In the genomic region with DNA sequence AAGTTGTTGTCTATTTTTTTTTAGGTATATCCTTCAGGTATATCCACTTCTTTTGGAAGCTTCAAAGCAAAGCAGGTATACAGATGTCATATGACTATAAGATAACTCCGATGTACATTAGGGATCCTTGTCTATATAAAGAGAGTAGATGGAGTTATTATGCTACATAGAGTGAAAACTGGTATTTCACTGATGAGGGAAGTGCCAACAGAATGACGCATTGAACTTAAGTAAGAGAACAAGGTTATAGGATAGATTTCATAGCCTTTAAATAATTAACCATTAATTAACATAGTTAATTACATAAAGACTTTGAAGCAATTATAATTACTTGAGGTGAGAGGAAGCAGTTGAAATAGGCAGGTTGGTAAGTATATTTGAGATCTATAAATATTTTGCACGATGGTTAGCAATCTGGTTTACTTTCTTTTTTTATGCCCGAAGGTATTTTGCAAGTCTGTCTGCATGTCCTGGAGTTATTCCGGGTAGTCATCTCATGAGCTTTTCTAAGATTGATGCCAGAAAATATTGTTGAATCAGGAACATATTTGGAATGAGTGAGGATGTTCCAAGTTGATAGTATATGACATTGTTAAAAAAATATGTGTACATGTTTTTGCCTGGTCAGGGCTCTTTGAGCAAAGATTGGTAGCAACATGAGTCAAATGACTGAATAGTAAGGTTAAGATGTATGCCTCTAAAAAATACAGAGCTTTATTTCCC, we compare ENCODE assay signal across 17 cellular contexts.
DNase-seq lines count a peak whose midpoint lies in the region; ATAC-seq and TF ChIP-seq lines count a peak whose summit lies in the region.
"Had no signal": no experiment of that assay in that cellular context is flagged by ENCODE, and none has a peak within 500 bp of the region (broad histone marks: within the 10 kb centered on the region; RNA-seq: fewer than 3 reads in every experiment).

No MANE protein-coding gene starts in this region.

- in situ Hi-C loops in astrocyte of the spinal cord (cut with HindIII; ENCODE audit: low sequenced_read_pairs): no loop called here

- POLR2A ChIA-PET in MCF 10A (lab: Yijun Ruan, JAX): interaction anchor here (0.6 to 4.6 kb wide), 20 partner anchors 24 to 890 kb away, joined by 3 to 61 read pairs (median 4); no protein-coding TSS in a partner anchor

- peaks cover 4% of the 10 kb centered on the region for H3K36me3 Mint-ChIP-seq in MCF 10A (ENCODE audit: insufficient read depth, unreplicated experiment)
- H3K36me3 Mint-ChIP-seq: naive B cell had no signal

- H3K4me1 ChIP-seq in breast epithelium: no peaks in the 10 kb centered on the region

- H3K36me3 ChIP-seq in breast epithelium: no peaks in the 10 kb centered on the region

- no peak for ATAC-seq in HG03520 (IDR thresholded peaks at IDR 0.05; ENCODE audit: unreplicated experiment)
- ATAC-seq: left lobe of liver had no signal

- H3K4me1 Mint-ChIP-seq in MCF 10A (ENCODE audit: insufficient read depth, unreplicated experiment): peaks cover 24% of the 10 kb centered on the region
- H3K4me1 Mint-ChIP-seq: CD8-positive, alpha-beta memory T cell; naive B cell had no signal

- no peak overlapping the region for H3K27ac ChIP-seq in breast epithelium
- H3K27ac ChIP-seq: 22Rv1 had no signal

- TF ChIP-seq POLR2A in breast epithelium (IDR thresholded peaks at IDR 0.05): no peak

- BruUV-seq in MCF 10A (replicated peaks; lab: Mats Ljungman, UMichigan): no TSS peak

- H3K9me3 ChIP-seq in breast epithelium: no peaks in the 10 kb centered on the region

- H3K4me3 Mint-ChIP-seq in MCF 10A (ENCODE audit: unreplicated experiment): peak overlapping the region; percentile 70
- H3K4me3 Mint-ChIP-seq: CD8-positive, alpha-beta memory T cell; naive B cell had no signal

- no peaks in the 10 kb centered on the region for H3K27me3 Mint-ChIP-seq in MCF 10A (ENCODE audit: insufficient read depth, unreplicated experiment)

- peak overlapping the region; percentile 83 for H3K27ac Mint-ChIP-seq in MCF 10A (ENCODE audit: low read depth, unreplicated experiment)
- H3K27ac Mint-ChIP-seq: naive B cell had no signal

- intact Hi-C loops in MCF 10A (cut with micrococcal nuclease): no loop called here
- intact Hi-C loops in breast epithelium (cut with DNase I; ENCODE audit: low total_unique reads): no loop called here

- H3K9me3 Mint-ChIP-seq in MCF 10A (ENCODE audit: unreplicated experiment): no peaks in the 10 kb centered on the region

- no peaks in the 10 kb centered on the region for H3K27me3 ChIP-seq in breast epithelium

- TF ChIP-seq CTCF in MCF 10A (IDR thresholded peaks at IDR 0.05; ENCODE audit: unreplicated experiment): no peak
- TF ChIP-seq CTCF in breast epithelium (IDR thresholded peaks at IDR 0.05): no peak
- no peak for TF ChIP-seq CTCF in astrocyte of the spinal cord (IDR thresholded peaks at IDR 0.05; ENCODE audit: low read depth, low read length)
- TF ChIP-seq CTCF in fibroblast of villous mesenchyme (IDR thresholded peaks at IDR 0.05; ENCODE audit: insufficient read depth, low read depth, low read length): no peak

- DNase-seq in MCF 10A (ENCODE audit: unreplicated experiment) (peak; percentile 65), breast epithelium (ENCODE audit: low spot score in 2 of 2) (no peak), astrocyte of the spinal cord (ENCODE audit: low read depth, low spot score) (peak; percentile 16), fibroblast of villous mesenchyme (ENCODE audit: low read depth) (peak; percentile 73), NOMO-1 (lab: John Stamatoyannopoulos, UW; ENCODE audit: unreplicated experiment in 2 of 2) (no peak), RPMI8226 (no peak)
- no peak for DNase-seq in stimulated activated CD4-positive, alpha-beta T cell treated with anti-CD3 and anti-CD28 coated beads, Interleukin-4, amount 100 ng/mL, for 1 hour
- DNase-seq: activated naive CD4-positive, alpha-beta T cell treated with Interleukin-2 at 50 U/mL for 16 hours; CD8-positive, alpha-beta memory T cell; naive B cell; NCI-H187; NCI-H524 treated with DMSO at 0.1 percent for 48 hours; substantia nigra; SW 1271 had no signal

- CTCF ChIA-PET in MCF 10A (lab: Yijun Ruan, JAX): interaction anchor here (0.8 to 1.3 kb wide), 3 partner anchors 33 to 87 kb away, joined by 3 to 5 read pairs (median 4); no protein-coding TSS in a partner anchor

- peak overlapping the region in 1 of 3 donors; percentile 36 for H3K4me3 ChIP-seq in breast epithelium
- H3K4me3 ChIP-seq in astrocyte of the spinal cord (ENCODE audit: low read depth, low read length): no peak overlapping the region
- H3K4me3 ChIP-seq in fibroblast of villous mesenchyme (ENCODE audit: low read depth, low read length): no peak overlapping the region

Comparison
In these comparisons a context has a peak if more than half of its experiments do, and no peak if none do; other contexts are left out.
1. DNase-seq: peak in MCF 10A (single experiment), astrocyte of the spinal cord (single experiment) and fibroblast of villous mesenchyme (single experiment); none in breast epithelium (0 of 2), NOMO-1 (0 of 2), stimulated activated CD4-positive, alpha-beta T cell treated with anti-CD3 and anti-CD28 coated beads, Interleukin-4, amount 100 ng/mL, for 1 hour (single experiment) and RPMI8226 (single experiment).